In the genomic region with DNA sequence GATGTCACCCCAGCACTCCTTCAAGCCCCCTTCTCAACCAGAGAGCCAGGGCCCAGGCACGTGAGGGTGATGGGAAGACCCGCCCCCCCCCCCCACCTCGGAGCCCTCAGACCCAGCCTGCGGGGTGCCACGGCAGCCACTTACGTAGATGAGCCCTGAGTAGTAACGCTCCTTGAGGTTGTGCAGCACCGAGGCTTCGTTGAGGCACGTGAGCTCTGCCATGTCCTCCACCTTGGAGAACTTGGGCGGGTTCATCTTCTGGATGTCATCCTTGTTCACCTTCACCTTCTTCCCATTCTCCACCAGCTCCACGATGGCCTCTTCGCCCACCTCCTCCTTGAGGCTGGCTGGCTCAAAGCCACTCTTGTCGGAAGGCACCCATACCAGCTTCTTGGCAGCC, we compare ENCODE assay signal across 1 cellular context.
TF ChIP-seq lines count a peak whose summit lies in the region.

No MANE protein-coding gene starts in this region.

TF ChIP-seq in HCT116, 20 proteins besides CTCF, POLR2A, EP300 and RAD21 (continued from another document):
- TF ChIP-seq TCF7L2 (IDR thresholded peaks at IDR 0.05; ENCODE audit: borderline replicate concordance, extremely low read depth, insufficient read depth, insufficient read length) (no peak), CBX3 (IDR thresholded peaks at IDR 0.05; ENCODE audit: low read depth) (no peak), JUND (IDR thresholded peaks at IDR 0.05) (no peak), CEBPB (IDR thresholded peaks at IDR 0.05; ENCODE audit: low read depth) (no peak), SIN3A (IDR thresholded peaks at IDR 0.05; ENCODE audit: low read depth) (no peak), EZH2phosphoT487 (IDR thresholded peaks at IDR 0.05; ENCODE audit: borderline replicate concordance) (no peak), EZH2 (IDR thresholded peaks at IDR 0.05) (no peak), ELF1 (IDR thresholded peaks at IDR 0.05; ENCODE audit: borderline replicate concordance, low read depth) (no peak)
- TF ChIP-seq, protein P1, sequence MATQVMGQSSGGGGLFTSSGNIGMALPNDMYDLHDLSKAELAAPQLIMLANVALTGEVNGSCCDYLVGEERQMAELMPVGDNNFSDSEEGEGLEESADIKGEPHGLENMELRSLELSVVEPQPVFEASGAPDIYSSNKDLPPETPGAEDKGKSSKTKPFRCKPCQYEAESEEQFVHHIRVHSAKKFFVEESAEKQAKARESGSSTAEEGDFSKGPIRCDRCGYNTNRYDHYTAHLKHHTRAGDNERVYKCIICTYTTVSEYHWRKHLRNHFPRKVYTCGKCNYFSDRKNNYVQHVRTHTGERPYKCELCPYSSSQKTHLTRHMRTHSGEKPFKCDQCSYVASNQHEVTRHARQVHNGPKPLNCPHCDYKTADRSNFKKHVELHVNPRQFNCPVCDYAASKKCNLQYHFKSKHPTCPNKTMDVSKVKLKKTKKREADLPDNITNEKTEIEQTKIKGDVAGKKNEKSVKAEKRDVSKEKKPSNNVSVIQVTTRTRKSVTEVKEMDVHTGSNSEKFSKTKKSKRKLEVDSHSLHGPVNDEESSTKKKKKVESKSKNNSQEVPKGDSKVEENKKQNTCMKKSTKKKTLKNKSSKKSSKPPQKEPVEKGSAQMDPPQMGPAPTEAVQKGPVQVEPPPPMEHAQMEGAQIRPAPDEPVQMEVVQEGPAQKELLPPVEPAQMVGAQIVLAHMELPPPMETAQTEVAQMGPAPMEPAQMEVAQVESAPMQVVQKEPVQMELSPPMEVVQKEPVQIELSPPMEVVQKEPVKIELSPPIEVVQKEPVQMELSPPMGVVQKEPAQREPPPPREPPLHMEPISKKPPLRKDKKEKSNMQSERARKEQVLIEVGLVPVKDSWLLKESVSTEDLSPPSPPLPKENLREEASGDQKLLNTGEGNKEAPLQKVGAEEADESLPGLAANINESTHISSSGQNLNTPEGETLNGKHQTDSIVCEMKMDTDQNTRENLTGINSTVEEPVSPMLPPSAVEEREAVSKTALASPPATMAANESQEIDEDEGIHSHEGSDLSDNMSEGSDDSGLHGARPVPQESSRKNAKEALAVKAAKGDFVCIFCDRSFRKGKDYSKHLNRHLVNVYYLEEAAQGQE (IDR thresholded peaks at IDR 0.05; ENCODE audit: low read depth): no peak
- TF ChIP-seq, protein P2, sequence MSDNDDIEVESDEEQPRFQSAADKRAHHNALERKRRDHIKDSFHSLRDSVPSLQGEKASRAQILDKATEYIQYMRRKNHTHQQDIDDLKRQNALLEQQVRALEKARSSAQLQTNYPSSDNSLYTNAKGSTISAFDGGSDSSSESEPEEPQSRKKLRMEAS (IDR thresholded peaks at IDR 0.05): no peak
- TF ChIP-seq, protein P3, sequence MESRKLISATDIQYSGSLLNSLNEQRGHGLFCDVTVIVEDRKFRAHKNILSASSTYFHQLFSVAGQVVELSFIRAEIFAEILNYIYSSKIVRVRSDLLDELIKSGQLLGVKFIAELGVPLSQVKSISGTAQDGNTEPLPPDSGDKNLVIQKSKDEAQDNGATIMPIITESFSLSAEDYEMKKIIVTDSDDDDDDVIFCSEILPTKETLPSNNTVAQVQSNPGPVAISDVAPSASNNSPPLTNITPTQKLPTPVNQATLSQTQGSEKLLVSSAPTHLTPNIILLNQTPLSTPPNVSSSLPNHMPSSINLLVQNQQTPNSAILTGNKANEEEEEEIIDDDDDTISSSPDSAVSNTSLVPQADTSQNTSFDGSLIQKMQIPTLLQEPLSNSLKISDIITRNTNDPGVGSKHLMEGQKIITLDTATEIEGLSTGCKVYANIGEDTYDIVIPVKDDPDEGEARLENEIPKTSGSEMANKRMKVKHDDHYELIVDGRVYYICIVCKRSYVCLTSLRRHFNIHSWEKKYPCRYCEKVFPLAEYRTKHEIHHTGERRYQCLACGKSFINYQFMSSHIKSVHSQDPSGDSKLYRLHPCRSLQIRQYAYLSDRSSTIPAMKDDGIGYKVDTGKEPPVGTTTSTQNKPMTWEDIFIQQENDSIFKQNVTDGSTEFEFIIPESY (IDR thresholded peaks at IDR 0.05; ENCODE audit: extremely low read depth, insufficient replicate concordance, low read length): no peak
